ENCODE assay signal across 9 cellular contexts in the genomic region with DNA sequence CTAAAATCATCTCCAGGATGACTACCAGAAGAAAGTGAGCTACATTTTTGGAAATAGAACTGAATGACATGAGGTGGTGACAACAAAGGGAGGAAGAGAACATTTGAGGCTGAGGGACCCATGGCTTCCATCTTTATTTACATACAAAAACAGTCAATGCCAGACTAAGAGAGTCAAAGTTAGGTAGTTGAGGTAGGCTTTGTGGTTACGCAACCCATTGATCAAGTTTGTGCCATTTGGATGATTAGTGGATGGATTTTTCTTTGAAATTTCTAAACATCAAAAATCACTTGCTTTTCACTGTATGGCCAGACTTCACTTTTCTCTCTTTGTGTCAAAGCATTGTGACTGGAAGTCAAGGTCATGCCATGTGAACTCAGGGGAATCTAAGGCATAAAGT. TPM values are rescaled to one million over a fixed set of nuclear protein-coding genes. Genes with fewer than 3 reads are reported as not detected.
"Had no signal": no experiment of that assay in that cellular context is flagged by ENCODE, and none has a peak within 500 bp of the region (broad histone marks: within the 10 kb centered on the region; RNA-seq: fewer than 3 reads in every experiment).

No MANE protein-coding gene starts in this region.

- H3K27ac ChIP-seq: HL-60, KMS-11 had no signal

- H3K4me2 ChIP-seq: KMS-11 had no signal

- FAIRE-seq: HTR-8/SVneo, K562 had no signal

- ATAC-seq: K562 had no signal

- H3K4me3 ChIP-seq: K562 had no signal

- DNase-seq: KBM-7, KG1 had no signal

- H3K9ac ChIP-seq: KMS-11 had no signal

RNA-seq across cellular contexts. Expression of a gene that starts 22.9 kb away (rescaled TPM):
- total RNA-seq: HT-29, HT1080 had no signal
- polyA plus RNA-seq: IgD-negative memory B cell had no signal
